ENCODE assay signal across 1 cellular context in the genomic region with DNA sequence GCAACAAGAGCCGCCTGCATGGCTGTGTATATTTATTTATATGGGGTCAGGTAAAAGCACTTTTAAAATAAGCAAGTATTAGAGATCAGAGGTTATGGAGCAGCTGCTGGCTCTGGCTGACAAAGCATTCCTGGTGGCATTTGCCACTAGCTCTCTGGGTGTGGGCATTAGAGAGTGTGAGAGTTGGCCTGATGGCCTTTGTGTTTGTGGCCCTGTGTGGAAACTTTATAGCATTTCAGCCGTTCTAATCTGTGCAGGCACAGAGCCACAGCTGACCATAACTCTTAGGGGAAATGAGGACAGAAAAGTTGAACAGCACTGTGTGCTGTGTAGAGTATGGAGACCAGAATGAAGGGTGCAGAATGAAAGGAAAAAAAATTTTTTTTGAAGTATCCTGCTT.
TF ChIP-seq lines count a peak whose summit lies in the region.

No MANE protein-coding gene starts in this region.

TF ChIP-seq in HepG2, 621 proteins besides CTCF, POLR2A, EP300 and RAD21 (continued from another document):
- TF ChIP-seq, protein P1, sequence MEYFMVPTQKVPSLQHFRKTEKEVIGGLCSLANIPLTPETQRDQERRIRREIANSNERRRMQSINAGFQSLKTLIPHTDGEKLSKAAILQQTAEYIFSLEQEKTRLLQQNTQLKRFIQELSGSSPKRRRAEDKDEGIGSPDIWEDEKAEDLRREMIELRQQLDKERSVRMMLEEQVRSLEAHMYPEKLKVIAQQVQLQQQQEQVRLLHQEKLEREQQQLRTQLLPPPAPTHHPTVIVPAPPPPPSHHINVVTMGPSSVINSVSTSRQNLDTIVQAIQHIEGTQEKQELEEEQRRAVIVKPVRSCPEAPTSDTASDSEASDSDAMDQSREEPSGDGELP (IDR thresholded peaks at IDR 0.05; ENCODE audit: borderline replicate concordance, low read depth): no peak
- TF ChIP-seq MTA1 (CRISPR knock-in tag; IDR thresholded peaks at IDR 0.05; ENCODE audit: borderline replicate concordance): no peak
- no peak for TF ChIP-seq NFATC3 (CRISPR knock-in tag; IDR thresholded peaks at IDR 0.05)
- no peak for TF ChIP-seq ZNF510 (CRISPR knock-in tag; IDR thresholded peaks at IDR 0.05; ENCODE audit: low read depth)
- no peak for TF ChIP-seq ZNF260 (CRISPR knock-in tag; IDR thresholded peaks at IDR 0.05; ENCODE audit: borderline replicate concordance, low read depth)
- TF ChIP-seq ZNF724P (CRISPR knock-in tag; IDR thresholded peaks at IDR 0.05; ENCODE audit: borderline replicate concordance): no peak
